8 cellular contexts compared by ENCODE assay signal in genomic region chr19:5321851-5322681, GRCh38. TPM values are rescaled to one million over a fixed set of nuclear protein-coding genes. Genes with fewer than 3 reads are reported as not detected.
A peak's percentile ranks its signal among the peaks of the same experiment; 100 is the strongest.
DNase-seq lines count a peak whose midpoint lies in the region; ATAC-seq and TF ChIP-seq lines count a peak whose summit lies in the region.

No MANE protein-coding gene starts in this region.

- DNase-seq in CD1c-positive myeloid dendritic cell (ENCODE audit: extremely low spot score) (peak; percentile 19), Karpas-422 (peak; percentile 53), choroid plexus epithelial cell (ENCODE audit: low read depth) (no peak), NCI-H1694 treated with DMSO at 0.1 percent for 48 hours (lab: John Stamatoyannopoulos, UW) (no peak), hepatic stellate cell (ENCODE audit: low spot score) (no peak), foreskin keratinocyte (no peak)
- no peak for DNase-seq in effector CD4-positive, alpha-beta T cell

- H3K27ac ChIP-seq in Karpas-422 (ENCODE audit: low read length) (no peak overlapping the region), foreskin keratinocyte (no peak overlapping the region)

- no peak overlapping the region for H2AFZ ChIP-seq in Karpas-422 (ENCODE audit: low read length)

- peaks cover 28% of the 10 kb centered on the region for H4K20me1 ChIP-seq in Karpas-422 (ENCODE audit: insufficient read depth, low read depth, low read length)

- H3K4me1 ChIP-seq in Karpas-422 (ENCODE audit: low read length) (peaks cover 3% of the 10 kb centered on the region; the same call in 1 of the 2 replicates), foreskin keratinocyte (no peaks in the 10 kb centered on the region)

- peak; percentile 75 for ATAC-seq in GM19328 (IDR thresholded peaks at IDR 0.05; ENCODE audit: unreplicated experiment)
- no peak for ATAC-seq in foreskin keratinocyte

- H3K27me3 ChIP-seq in Karpas-422 (ENCODE audit: low read length) (no peaks in the 10 kb centered on the region), foreskin keratinocyte (peaks cover 17% of the 10 kb centered on the region)

- no peaks in the 10 kb centered on the region for H3K9me3 ChIP-seq in Karpas-422 (ENCODE audit: low read length)

- H3K79me2 ChIP-seq in Karpas-422 (ENCODE audit: low read length) = no peaks in the 10 kb centered on the region

- H3K9ac ChIP-seq in Karpas-422 (ENCODE audit: low read length) = no peak overlapping the region

- no peak overlapping the region for H3K4me2 ChIP-seq in Karpas-422 (ENCODE audit: low read depth, low read length, poor library complexity, severe bottlenecking)

- TF ChIP-seq CTCF in choroid plexus epithelial cell (conservative IDR thresholded peaks at IDR 0.05; ENCODE audit: low read depth, low read length) (peak; percentile 8), foreskin keratinocyte (conservative IDR thresholded peaks at IDR 0.05) (no peak)

- H3K9me2 ChIP-seq in Karpas-422 (replicated peaks; ENCODE audit: insufficient read depth, low read length) = no peaks in the 10 kb centered on the region

- H3K4me3 ChIP-seq in Karpas-422 (ENCODE audit: low read length) (no peak overlapping the region), choroid plexus epithelial cell (ENCODE audit: low read depth, low read length) (no peak overlapping the region)

- H3K36me3 ChIP-seq in Karpas-422 (ENCODE audit: insufficient read depth, low read length) = no peaks in the 10 kb centered on the region

RNA-seq across cellular contexts. Expression of gene PTPRS, which starts 18.5 kb away (rescaled TPM):
- 36.6 and 98.0 TPM in 2 replicates for total RNA-seq in Karpas-422 (2014; rRNA removed; shearing (Covaris generic); ENCODE audit: low replicate concordance)
- 12.4 and 19.5 TPM in 2 replicates for total RNA-seq in foreskin keratinocyte
- 3.2 and 4.6 TPM in 2 replicates for polyA plus RNA-seq in foreskin keratinocyte

Comparison
In these comparisons a context has a peak if more than half of its experiments do, and no peak if none do; other contexts are left out.
1. DNase-seq: peak in CD1c-positive myeloid dendritic cell (single experiment) and Karpas-422 (single experiment); none in choroid plexus epithelial cell (single experiment), NCI-H1694 treated with DMSO at 0.1 percent for 48 hours (single experiment), effector CD4-positive, alpha-beta T cell (single experiment), hepatic stellate cell (single experiment) and foreskin keratinocyte (0 of 2).